In the genomic region with DNA sequence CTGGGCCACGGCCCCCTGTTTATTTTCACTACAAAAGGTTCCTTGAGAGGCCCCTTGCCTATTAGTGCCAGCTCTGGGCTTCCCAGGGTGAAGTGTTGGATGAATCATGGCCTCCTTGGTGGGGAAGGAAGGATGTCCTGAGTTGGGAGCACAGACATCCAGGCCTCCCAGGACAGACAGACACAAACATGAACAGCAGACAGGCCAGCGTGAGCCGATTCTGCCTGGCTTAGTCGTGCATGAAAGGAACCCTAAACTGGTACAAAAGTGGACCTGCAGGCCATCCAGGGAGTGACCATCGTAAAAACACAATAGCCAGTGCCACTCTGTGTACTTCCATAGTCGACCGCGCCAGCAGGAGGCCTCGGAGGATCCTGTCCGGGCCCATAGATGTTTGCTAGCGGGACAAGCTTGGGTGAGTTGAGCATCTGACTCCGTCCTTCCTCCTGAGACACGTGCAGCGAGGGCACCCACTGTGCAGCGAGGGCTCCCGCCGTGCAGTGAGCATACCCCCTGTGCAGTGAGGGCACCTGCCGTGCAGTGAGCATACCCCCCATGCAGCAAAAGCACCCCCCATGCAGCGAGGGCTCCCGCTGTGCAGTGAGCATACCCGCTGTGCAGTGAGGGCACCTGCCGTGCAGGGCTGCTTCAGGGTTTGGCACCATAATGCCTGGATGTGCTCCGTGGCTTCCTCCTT, we compare ENCODE assay signal across 1 cellular context.
TF ChIP-seq lines count a peak whose summit lies in the region.

No MANE protein-coding gene starts in this region.

TF ChIP-seq in endothelial cell of umbilical vein, 7 proteins besides CTCF, POLR2A, EP300 and RAD21:
- TF ChIP-seq POLR2AphosphoS5 (IDR thresholded peaks at IDR 0.05; ENCODE audit: insufficient read depth, low read depth, low read length), result no peak
- TF ChIP-seq MYC (IDR thresholded peaks at IDR 0.05; ENCODE audit: low read depth, low read length), result no peak
- no peak for TF ChIP-seq FOS (IDR thresholded peaks at IDR 0.05; ENCODE audit: borderline replicate concordance, insufficient read depth, low read length)
- no peak for TF ChIP-seq GATA2 (IDR thresholded peaks at IDR 0.05; ENCODE audit: insufficient read depth, insufficient read length, low read depth, low read length)
- TF ChIP-seq EZH2 (IDR thresholded peaks at IDR 0.05; ENCODE audit: borderline replicate concordance, low read depth, low read length, severe bottlenecking), result no peak
- TF ChIP-seq, protein P1, sequence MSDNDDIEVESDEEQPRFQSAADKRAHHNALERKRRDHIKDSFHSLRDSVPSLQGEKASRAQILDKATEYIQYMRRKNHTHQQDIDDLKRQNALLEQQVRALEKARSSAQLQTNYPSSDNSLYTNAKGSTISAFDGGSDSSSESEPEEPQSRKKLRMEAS (IDR thresholded peaks at IDR 0.05; ENCODE audit: insufficient read depth, insufficient read length), result no peak
- TF ChIP-seq JUN (IDR thresholded peaks at IDR 0.05; ENCODE audit: borderline replicate concordance, insufficient read depth, insufficient read length, low read depth), result no peak
